Comparison of ENCODE assay signal across 1 cellular context in the genomic region with DNA sequence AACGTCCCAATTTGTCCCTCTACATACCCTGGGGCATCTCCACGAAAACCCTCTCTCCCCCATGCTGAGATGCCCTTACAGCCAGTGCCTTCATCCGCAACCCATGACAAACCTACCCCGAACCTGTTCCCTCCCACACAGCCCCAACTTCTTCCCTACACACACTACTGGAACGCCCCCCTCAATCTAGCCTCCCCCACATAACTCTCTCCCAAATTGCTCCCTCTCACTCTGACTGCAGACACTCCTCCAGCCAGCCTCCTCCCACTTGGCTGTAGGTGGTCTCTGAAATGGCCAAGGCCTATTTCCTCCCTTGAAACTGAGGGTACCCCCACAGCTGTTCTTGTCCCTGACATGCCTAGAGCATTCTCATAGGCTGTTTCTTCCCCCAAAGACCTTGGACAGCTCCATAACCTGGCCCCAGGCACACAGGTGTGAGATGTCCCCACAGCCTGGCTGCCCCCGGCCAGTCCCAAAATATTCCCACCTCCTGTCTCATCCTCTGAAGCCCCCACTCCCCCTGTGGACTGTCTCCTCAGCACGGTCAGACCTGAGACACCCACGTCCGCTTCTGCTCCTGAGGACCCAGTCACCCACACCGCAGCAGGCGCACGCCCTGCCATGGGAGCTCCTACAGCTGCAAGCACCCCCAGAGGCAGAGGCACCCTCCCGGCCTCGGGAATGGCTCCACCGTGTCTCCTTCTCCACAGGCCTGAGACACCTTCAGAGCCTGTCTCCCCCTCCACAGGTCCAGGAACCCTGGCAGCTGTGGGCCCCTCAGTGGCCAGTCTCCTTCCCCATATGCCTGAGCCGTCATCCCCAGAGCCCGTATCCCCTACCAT.
TF ChIP-seq lines count a peak whose summit lies in the region.

No MANE protein-coding gene starts in this region.

TF ChIP-seq in HepG2, 621 proteins besides CTCF, POLR2A, EP300 and RAD21 (continued from another document):
- TF ChIP-seq NFAT5 (CRISPR knock-in tag; IDR thresholded peaks at IDR 0.05) (no peak), PCBP2 (optimal IDR thresholded peaks at IDR 0.05; ENCODE audit: low read depth, low read length, poor library complexity, severe bottlenecking) (no peak), MATR3 (CRISPR knock-in tag; IDR thresholded peaks at IDR 0.05) (no peak), HMG20B (CRISPR knock-in tag; conservative IDR thresholded peaks at IDR 0.05) (no peak), ZFYVE20 (CRISPR knock-in tag; IDR thresholded peaks at IDR 0.05; ENCODE audit: borderline replicate concordance, low read depth) (no peak), ZC3H13 (CRISPR knock-in tag; IDR thresholded peaks at IDR 0.05) (no peak), ERF (CRISPR knock-in tag; IDR thresholded peaks at IDR 0.05) (no peak)
TF ChIP-seq in HepG2: peak in this region for 3.
